ENCODE assay signal across 1 cellular context in the genomic region with DNA sequence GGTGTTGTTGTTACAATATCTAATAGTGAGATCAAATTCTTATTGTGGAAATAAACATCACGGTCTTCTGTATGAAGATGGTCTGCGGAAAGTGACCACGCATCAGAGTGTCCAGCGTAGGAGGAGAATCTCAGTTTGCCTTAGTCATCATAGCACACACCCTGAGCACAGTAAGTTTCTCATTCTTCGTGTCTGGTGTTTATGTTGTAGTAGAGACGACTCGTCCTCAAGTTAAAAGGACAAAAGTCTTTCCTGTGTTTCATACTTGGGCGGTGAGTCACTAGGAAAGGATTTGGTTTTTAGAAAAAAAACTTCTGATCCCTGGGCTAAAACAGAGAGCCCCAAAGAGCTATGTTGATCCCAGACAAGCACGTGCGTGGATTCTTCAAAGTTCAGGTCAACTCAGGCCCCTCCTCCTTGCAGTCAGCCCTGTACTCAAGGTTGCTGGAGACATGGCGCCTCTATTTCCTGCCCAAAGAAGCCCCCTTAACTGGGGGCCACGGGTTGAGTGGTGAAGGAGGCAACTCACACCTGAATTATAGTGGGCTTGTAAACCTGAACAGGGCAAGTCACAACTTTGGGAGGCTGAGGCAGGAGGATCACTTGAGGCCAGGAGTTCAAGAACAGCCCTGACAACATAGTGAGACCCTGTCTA.
TF ChIP-seq lines count a peak whose summit lies in the region.

No MANE protein-coding gene starts in this region.

TF ChIP-seq in HepG2, 621 proteins besides CTCF, POLR2A, EP300 and RAD21 (continued from another document and continues in another):
- TF ChIP-seq, protein P1, sequence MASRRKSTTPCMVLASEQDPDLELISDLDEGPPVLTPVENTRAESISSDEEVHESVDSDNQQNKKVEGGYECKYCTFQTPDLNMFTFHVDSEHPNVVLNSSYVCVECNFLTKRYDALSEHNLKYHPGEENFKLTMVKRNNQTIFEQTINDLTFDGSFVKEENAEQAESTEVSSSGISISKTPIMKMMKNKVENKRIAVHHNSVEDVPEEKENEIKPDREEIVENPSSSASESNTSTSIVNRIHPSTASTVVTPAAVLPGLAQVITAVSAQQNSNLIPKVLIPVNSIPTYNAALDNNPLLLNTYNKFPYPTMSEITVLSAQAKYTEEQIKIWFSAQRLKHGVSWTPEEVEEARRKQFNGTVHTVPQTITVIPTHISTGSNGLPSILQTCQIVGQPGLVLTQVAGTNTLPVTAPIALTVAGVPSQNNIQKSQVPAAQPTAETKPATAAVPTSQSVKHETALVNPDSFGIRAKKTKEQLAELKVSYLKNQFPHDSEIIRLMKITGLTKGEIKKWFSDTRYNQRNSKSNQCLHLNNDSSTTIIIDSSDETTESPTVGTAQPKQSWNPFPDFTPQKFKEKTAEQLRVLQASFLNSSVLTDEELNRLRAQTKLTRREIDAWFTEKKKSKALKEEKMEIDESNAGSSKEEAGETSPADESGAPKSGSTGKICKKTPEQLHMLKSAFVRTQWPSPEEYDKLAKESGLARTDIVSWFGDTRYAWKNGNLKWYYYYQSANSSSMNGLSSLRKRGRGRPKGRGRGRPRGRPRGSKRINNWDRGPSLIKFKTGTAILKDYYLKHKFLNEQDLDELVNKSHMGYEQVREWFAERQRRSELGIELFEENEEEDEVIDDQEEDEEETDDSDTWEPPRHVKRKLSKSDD (CRISPR knock-in tag; IDR thresholded peaks at IDR 0.05; ENCODE audit: low read depth) = peak; percentile 36; the same call in 1 of the 2 replicates
- TF ChIP-seq, protein P2, sequence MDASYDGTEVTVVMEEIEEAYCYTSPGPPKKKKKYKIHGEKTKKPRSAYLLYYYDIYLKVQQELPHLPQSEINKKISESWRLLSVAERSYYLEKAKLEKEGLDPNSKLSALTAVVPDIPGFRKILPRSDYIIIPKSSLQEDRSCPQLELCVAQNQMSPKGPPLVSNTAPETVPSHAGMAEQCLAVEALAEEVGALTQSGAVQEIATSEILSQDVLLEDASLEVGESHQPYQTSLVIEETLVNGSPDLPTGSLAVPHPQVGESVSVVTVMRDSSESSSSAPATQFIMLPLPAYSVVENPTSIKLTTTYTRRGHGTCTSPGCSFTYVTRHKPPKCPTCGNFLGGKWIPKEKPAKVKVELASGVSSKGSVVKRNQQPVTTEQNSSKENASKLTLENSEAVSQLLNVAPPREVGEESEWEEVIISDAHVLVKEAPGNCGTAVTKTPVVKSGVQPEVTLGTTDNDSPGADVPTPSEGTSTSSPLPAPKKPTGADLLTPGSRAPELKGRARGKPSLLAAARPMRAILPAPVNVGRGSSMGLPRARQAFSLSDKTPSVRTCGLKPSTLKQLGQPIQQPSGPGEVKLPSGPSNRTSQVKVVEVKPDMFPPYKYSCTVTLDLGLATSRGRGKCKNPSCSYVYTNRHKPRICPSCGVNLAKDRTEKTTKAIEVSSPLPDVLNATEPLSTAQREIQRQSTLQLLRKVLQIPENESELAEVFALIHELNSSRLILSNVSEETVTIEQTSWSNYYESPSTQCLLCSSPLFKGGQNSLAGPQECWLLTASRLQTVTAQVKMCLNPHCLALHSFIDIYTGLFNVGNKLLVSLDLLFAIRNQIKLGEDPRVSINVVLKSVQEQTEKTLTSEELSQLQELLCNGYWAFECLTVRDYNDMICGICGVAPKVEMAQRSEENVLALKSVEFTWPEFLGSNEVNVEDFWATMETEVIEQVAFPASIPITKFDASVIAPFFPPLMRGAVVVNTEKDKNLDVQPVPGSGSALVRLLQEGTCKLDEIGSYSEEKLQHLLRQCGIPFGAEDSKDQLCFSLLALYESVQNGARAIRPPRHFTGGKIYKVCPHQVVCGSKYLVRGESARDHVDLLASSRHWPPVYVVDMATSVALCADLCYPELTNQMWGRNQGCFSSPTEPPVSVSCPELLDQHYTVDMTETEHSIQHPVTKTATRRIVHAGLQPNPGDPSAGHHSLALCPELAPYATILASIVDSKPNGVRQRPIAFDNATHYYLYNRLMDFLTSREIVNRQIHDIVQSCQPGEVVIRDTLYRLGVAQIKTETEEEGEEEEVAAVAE (CRISPR knock-in tag; IDR thresholded peaks at IDR 0.05; ENCODE audit: borderline replicate concordance) = 0 out of 2 replicates have a peak, but pooled peaks have one; percentile 4
- TF ChIP-seq GATAD2A (CRISPR knock-in tag; IDR thresholded peaks at IDR 0.05) (peak; percentile 97), MEF2D (CRISPR knock-in tag; IDR thresholded peaks at IDR 0.05) (peak; percentile 76; the same call in 1 of the 2 replicates), MTF2 (CRISPR knock-in tag; IDR thresholded peaks at IDR 0.05; ENCODE audit: borderline replicate concordance) (no peak), NKX3-1 (CRISPR knock-in tag; IDR thresholded peaks at IDR 0.05) (peak; percentile 43; the same call in 1 of the 2 replicates), ZNF484 (CRISPR knock-in tag; IDR thresholded peaks at IDR 0.05; ENCODE audit: borderline replicate concordance, low read depth) (no peak), NFIC (IDR thresholded peaks at IDR 0.05; ENCODE audit: low read length) (peak; percentile 87), JUNB (CRISPR knock-in tag; IDR thresholded peaks at IDR 0.05; ENCODE audit: borderline replicate concordance) (peak; percentile 97), NFKBIZ (CRISPR knock-in tag; IDR thresholded peaks at IDR 0.05) (peak; percentile 62; the same call in 1 of the 2 replicates), NR2F1 (CRISPR knock-in tag; IDR thresholded peaks at IDR 0.05) (peak in 1 of 2 experiments; percentile 79; a peak in 2 of 4 replicates), MBNL3 (CRISPR knock-in tag; conservative IDR thresholded peaks at IDR 0.05) (no peak)
- TF ChIP-seq, protein P3, sequence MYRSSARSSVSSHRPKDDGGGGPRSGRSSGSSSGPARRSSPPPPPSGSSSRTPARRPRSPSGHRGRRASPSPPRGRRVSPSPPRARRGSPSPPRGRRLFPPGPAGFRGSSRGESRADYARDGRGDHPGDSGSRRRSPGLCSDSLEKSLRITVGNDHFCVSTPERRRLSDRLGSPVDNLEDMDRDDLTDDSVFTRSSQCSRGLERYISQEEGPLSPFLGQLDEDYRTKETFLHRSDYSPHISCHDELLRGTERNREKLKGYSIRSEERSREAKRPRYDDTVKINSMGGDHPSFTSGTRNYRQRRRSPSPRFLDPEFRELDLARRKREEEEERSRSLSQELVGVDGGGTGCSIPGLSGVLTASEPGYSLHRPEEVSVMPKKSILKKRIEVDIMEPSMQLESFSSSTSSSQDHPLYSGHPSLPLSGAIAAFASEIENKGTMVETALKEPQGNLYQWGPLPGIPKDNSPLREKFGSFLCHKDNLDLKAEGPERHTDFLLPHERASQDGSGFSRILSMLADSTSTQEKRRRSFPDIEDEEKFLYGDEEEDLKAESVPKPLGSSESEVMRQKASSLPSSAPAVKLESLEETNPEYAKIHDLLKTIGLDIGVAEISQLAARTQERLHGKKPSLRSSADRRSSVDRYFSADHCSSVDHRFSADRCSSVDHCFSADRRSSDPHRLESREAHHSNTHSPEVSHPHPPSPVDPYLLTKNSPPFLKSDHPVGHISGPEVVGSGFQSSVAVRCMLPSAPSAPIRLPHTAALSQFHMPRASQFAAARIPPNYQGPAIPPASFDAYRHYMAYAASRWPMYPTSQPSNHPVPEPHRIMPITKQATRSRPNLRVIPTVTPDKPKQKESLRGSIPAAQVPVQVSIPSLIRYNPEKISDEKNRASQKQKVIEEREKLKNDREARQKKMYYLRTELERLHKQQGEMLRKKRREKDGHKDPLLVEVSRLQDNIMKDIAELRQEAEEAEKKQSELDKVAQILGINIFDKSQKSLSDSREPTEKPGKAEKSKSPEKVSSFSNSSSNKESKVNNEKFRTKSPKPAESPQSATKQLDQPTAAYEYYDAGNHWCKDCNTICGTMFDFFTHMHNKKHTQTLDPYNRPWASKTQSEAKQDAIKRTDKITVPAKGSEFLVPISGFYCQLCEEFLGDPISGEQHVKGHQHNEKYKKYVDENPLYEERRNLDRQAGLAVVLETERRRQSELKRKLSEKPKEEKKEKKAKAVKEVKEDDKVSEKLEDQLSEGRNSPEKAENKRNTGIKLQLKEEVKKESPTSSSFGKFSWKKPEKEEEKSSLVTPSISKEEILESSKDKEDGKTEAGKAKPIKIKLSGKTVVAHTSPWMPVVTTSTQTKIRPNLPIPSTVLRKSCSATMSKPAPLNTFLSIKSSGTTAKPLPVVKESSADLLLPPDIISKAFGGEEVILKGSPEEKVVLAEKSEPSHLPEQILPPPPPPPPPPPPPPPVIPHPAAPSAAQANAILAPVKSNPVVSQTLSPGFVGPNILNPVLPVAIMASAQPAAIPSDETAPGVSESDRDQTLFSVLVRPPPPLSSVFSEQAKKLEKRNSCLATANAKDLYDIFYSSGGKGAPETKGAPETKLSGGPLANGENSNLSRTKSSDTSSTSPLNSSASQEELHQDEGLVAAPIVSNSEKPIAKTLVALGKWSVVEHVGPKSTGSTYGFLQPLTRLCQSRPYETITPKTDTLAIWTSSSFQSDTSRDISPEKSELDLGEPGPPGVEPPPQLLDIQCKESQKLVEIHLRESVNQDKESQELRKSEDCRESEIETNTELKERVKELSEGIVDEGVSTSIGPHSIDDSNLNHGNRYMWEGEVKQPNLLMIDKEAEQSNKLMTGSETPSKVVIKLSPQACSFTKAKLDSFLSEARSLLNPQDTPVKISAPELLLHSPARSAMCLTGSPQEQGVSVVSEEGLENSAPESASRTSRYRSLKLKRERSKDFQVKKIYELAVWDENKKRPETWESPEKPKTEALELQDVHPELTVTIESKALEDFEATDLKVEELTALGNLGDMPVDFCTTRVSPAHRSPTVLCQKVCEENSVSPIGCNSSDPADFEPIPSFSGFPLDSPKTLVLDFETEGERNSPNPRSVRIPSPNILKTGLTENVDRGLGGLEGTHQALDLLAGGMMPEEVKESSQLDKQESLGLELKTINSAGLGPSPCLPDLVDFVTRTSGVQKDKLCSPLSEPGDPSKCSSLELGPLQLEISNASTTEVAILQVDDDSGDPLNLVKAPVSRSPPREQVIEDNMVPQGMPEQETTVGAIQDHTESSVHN (CRISPR knock-in tag; IDR thresholded peaks at IDR 0.05) = peak; percentile 32; the same call in 1 of the 2 replicates
- TF ChIP-seq, protein P4, sequence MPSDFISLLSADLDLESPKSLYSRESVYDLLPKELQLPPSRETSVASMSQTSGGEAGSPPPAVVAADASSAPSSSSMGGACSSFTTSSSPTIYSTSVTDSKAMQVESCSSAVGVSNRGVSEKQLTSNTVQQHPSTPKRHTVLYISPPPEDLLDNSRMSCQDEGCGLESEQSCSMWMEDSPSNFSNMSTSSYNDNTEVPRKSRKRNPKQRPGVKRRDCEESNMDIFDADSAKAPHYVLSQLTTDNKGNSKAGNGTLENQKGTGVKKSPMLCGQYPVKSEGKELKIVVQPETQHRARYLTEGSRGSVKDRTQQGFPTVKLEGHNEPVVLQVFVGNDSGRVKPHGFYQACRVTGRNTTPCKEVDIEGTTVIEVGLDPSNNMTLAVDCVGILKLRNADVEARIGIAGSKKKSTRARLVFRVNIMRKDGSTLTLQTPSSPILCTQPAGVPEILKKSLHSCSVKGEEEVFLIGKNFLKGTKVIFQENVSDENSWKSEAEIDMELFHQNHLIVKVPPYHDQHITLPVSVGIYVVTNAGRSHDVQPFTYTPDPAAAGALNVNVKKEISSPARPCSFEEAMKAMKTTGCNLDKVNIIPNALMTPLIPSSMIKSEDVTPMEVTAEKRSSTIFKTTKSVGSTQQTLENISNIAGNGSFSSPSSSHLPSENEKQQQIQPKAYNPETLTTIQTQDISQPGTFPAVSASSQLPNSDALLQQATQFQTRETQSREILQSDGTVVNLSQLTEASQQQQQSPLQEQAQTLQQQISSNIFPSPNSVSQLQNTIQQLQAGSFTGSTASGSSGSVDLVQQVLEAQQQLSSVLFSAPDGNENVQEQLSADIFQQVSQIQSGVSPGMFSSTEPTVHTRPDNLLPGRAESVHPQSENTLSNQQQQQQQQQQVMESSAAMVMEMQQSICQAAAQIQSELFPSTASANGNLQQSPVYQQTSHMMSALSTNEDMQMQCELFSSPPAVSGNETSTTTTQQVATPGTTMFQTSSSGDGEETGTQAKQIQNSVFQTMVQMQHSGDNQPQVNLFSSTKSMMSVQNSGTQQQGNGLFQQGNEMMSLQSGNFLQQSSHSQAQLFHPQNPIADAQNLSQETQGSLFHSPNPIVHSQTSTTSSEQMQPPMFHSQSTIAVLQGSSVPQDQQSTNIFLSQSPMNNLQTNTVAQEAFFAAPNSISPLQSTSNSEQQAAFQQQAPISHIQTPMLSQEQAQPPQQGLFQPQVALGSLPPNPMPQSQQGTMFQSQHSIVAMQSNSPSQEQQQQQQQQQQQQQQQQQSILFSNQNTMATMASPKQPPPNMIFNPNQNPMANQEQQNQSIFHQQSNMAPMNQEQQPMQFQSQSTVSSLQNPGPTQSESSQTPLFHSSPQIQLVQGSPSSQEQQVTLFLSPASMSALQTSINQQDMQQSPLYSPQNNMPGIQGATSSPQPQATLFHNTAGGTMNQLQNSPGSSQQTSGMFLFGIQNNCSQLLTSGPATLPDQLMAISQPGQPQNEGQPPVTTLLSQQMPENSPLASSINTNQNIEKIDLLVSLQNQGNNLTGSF (CRISPR knock-in tag; IDR thresholded peaks at IDR 0.05) = no peak
- TF ChIP-seq, protein P5, sequence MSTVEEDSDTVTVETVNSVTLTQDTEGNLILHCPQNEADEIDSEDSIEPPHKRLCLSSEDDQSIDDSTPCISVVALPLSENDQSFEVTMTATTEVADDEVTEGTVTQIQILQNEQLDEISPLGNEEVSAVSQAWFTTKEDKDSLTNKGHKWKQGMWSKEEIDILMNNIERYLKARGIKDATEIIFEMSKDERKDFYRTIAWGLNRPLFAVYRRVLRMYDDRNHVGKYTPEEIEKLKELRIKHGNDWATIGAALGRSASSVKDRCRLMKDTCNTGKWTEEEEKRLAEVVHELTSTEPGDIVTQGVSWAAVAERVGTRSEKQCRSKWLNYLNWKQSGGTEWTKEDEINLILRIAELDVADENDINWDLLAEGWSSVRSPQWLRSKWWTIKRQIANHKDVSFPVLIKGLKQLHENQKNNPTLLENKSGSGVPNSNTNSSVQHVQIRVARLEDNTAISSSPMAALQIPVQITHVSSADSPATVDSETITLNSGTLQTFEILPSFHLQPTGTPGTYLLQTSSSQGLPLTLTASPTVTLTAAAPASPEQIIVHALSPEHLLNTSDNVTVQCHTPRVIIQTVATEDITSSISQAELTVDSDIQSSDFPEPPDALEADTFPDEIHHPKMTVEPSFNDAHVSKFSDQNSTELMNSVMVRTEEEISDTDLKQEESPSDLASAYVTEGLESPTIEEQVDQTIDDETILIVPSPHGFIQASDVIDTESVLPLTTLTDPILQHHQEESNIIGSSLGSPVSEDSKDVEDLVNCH (CRISPR knock-in tag; IDR thresholded peaks at IDR 0.05) = 0 out of 2 replicates have a peak, but pooled peaks have one; percentile 6
